In the genomic region with DNA sequence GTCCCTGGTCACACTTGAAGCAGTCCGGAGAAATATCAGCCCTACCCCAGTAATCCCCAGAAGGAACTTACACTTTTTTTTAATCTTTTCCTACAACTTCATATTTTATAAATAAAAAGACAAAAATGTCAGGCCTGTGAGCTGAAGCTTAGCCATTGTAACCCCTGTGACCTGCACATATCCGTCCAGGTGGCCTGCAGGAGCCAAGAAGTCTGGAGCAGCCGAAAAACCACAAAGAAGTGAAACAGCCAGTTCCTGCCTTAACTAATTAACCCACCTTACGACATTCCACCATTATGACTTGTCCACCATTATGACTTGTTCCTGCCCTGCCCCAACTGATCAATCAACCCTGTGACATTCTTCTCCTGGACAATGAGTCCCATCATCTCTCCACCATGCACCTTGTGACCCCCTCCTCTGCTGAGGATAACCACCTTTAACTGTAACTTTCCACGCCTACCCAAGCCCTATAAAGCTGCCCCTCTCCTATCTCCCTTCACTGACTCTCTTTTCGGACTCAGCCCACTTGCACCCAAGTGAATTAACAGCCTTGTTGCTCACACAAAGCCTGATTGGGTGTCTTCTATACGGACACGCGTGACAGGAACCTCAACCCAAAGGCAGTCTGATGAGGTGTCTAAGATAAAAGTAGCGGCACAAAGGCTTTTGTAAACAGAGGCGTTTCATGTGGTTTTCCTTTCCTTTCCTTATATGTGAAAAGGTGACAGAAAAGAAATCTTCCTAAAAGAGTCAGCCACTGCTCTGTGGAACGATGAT, we compare ENCODE assay signal across 8 cellular contexts. TPM values are rescaled to one million over a fixed set of nuclear protein-coding genes. Genes with fewer than 3 reads are reported as not detected.
DNase-seq lines count a peak whose midpoint lies in the region; ATAC-seq and TF ChIP-seq lines count a peak whose summit lies in the region.
"Not testable (repeated sequence)": the region's sequence is repeated elsewhere in the genome, so short reads cannot be mapped to it uniquely, and the experiment has no call there.

No MANE protein-coding gene starts in this region.

- H4K20me1 ChIP-seq in BLaER1 treated with 17β-estradiol and CSF1 and Interleukin-3, amounts not matched to agents 10 nM and 100 nM, result not testable (repeated sequence)

- peak overlapping the region; percentile 80 to 97 (median 94) for H3K4me2 ChIP-seq in BLaER1 treated with 17β-estradiol and CSF1 and Interleukin-3, amounts not matched to agents 10 nM and 100 nM

- ATAC-seq in T-helper 17 cell, result peak; percentile 71
- ATAC-seq in central memory CD8-positive, alpha-beta T cell (replicated peaks; ENCODE audit: extremely low read depth, poor library complexity, severe bottlenecking), result peak; percentile 64
- ATAC-seq in psoas muscle; stimulated activated naive B cell treated with anti-CD40 and anti-IgM and Interleukin-4, amounts not matched to agents 10 μg/mL and 1 μg/mL and 100 μg/mL, for 72 hours (replicated peaks): not testable (repeated sequence)

- H3K27ac Mint-ChIP-seq in T-helper 17 cell, result peak overlapping the region; percentile 96
- H3K27ac Mint-ChIP-seq in activated T-cell treated with anti-CD3 and anti-CD28 coated beads, Interleukin-2, amount 50 U/mL, for 24 hours, result peak overlapping the region; percentile 96
- H3K27ac Mint-ChIP-seq in central memory CD8-positive, alpha-beta T cell (ENCODE audit: low read depth), result peak overlapping the region; percentile 89
- H3K27ac Mint-ChIP-seq in stimulated activated naive B cell treated with anti-CD40 and anti-IgM and Interleukin-4, amounts not matched to agents 10 μg/mL and 1 μg/mL and 100 μg/mL, for 72 hours, result peak overlapping the region; percentile 97

- peaks cover 17% of the 10 kb centered on the region for H3K4me1 Mint-ChIP-seq in T-helper 17 cell
- peaks cover 25% of the 10 kb centered on the region for H3K4me1 Mint-ChIP-seq in activated T-cell treated with anti-CD3 and anti-CD28 coated beads, Interleukin-2, amount 50 U/mL, for 24 hours (ENCODE audit: low read depth)
- peaks cover 18% of the 10 kb centered on the region for H3K4me1 Mint-ChIP-seq in central memory CD8-positive, alpha-beta T cell
- H3K4me1 Mint-ChIP-seq in stimulated activated naive B cell treated with anti-CD40 and anti-IgM and Interleukin-4, amounts not matched to agents 10 μg/mL and 1 μg/mL and 100 μg/mL, for 72 hours, result peaks cover 9 to 11% of the 10 kb centered on the region in 2 donors

- peak overlapping the region; percentile 98 to 100 (median 99) for H3K27ac ChIP-seq in BLaER1 treated with 17β-estradiol and CSF1 and Interleukin-3, amounts not matched to agents 10 nM and 100 nM
- H3K27ac ChIP-seq in psoas muscle, result peak overlapping the region; percentile 82

- 38 to 46% (median 42%) methylated on average over 12 of the region's 12 CpGs for WGBS in psoas muscle, 3 donors

- not testable (repeated sequence) for H3K9me3 Mint-ChIP-seq in activated T-cell treated with anti-CD3 and anti-CD28 coated beads, Interleukin-2, amount 50 U/mL, for 24 hours; central memory CD8-positive, alpha-beta T cell; stimulated activated naive B cell treated with anti-CD40 and anti-IgM and Interleukin-4, amounts not matched to agents 10 μg/mL and 1 μg/mL and 100 μg/mL, for 72 hours

- H3K4me3 Mint-ChIP-seq in T-helper 17 cell, result peak overlapping the region; percentile 97
- H3K4me3 Mint-ChIP-seq in activated T-cell treated with anti-CD3 and anti-CD28 coated beads, Interleukin-2, amount 50 U/mL, for 24 hours, result peak overlapping the region; percentile 85
- H3K4me3 Mint-ChIP-seq in central memory CD8-positive, alpha-beta T cell, result peak overlapping the region; percentile 85
- peak overlapping the region; percentile 88 to 91 for H3K4me3 Mint-ChIP-seq in stimulated activated naive B cell treated with anti-CD40 and anti-IgM and Interleukin-4, amounts not matched to agents 10 μg/mL and 1 μg/mL and 100 μg/mL, for 72 hours

- H3K27me3 Mint-ChIP-seq in T-helper 17 cell; activated T-cell treated with anti-CD3 and anti-CD28 coated beads, Interleukin-2, amount 50 U/mL, for 24 hours; central memory CD8-positive, alpha-beta T cell; stimulated activated naive B cell treated with anti-CD40 and anti-IgM and Interleukin-4, amounts not matched to agents 10 μg/mL and 1 μg/mL and 100 μg/mL, for 72 hours: not testable (repeated sequence)

- H3K4me3 ChIP-seq in BLaER1 treated with 17β-estradiol and CSF1 and Interleukin-3, amounts not matched to agents 10 nM and 100 nM, result peak overlapping the region; percentile 74 to 86 (median 80)
- H3K4me3 ChIP-seq in Jurkat, Clone E6-1 (ENCODE audit: low read length), result peak overlapping the region; percentile 83
- H3K4me3 ChIP-seq in iPS-18c (ENCODE audit: insufficient read depth, low read depth, low read length) (peak overlapping the region; percentile 62), psoas muscle (peak overlapping the region; percentile 76)

- DNase-seq in Jurkat, Clone E6-1 (ENCODE audit: low read depth, low spot score), result peak; percentile 92
- DNase-seq in T-helper 17 cell, result peak; percentile 12 to 50 (median 40)
- peak; percentile 56 for DNase-seq in activated T-cell treated with anti-CD3 and anti-CD28 coated beads, Interleukin-2, amount 50 U/mL, for 24 hours
- DNase-seq in central memory CD8-positive, alpha-beta T cell (ENCODE audit: low spot score in 2 of 2), result peak in 1 of 2 donors; percentile 62
- not testable (repeated sequence) for DNase-seq in psoas muscle; stimulated activated naive B cell treated with anti-CD40 and anti-IgM and Interleukin-4, amounts not matched to agents 10 μg/mL and 1 μg/mL and 100 μg/mL, for 72 hours

- H3K36me3 ChIP-seq in BLaER1 treated with 17β-estradiol and CSF1 and Interleukin-3, amounts not matched to agents 10 nM and 100 nM; psoas muscle (ENCODE audit: insufficient read depth in 1 of 2, low read depth in 1 of 2): not testable (repeated sequence)

- H3K4me1 ChIP-seq in BLaER1 treated with 17β-estradiol and CSF1 and Interleukin-3, amounts not matched to agents 10 nM and 100 nM, result peaks cover 17 to 43% (median 24%) of the 10 kb centered on the region in 10 experiments
- H3K4me1 ChIP-seq in psoas muscle, result not testable (repeated sequence)

- intact Hi-C loops in psoas muscle (cut with DNase I), result not testable (repeated sequence)

- H3K27me3 ChIP-seq in BLaER1 treated with 17β-estradiol and CSF1 and Interleukin-3, amounts not matched to agents 10 nM and 100 nM; psoas muscle (ENCODE audit: insufficient read depth in 3 of 3, low read length in 2 of 3): not testable (repeated sequence)

- TF ChIP-seq CTCF in psoas muscle (IDR thresholded peaks at IDR 0.05), result not testable (repeated sequence)

- not testable (repeated sequence) for H3K9me3 ChIP-seq in BLaER1 treated with 17β-estradiol and CSF1 and Interleukin-3, amounts not matched to agents 10 nM and 100 nM (replicated peaks in 1 of 11); T-helper 17 cell (ENCODE audit: control insufficient read depth, low read length, poor library complexity, severe bottlenecking); psoas muscle
- peaks cover 13% of the 10 kb centered on the region for H3K9me3 ChIP-seq in iPS-18c (ENCODE audit: control insufficient read depth, insufficient read depth, low read length)

- not testable (repeated sequence) for H3K36me3 Mint-ChIP-seq in T-helper 17 cell (ENCODE audit: low read depth); activated T-cell treated with anti-CD3 and anti-CD28 coated beads, Interleukin-2, amount 50 U/mL, for 24 hours (ENCODE audit: low read depth); central memory CD8-positive, alpha-beta T cell (ENCODE audit: insufficient read depth); stimulated activated naive B cell treated with anti-CD40 and anti-IgM and Interleukin-4, amounts not matched to agents 10 μg/mL and 1 μg/mL and 100 μg/mL, for 72 hours

- peak overlapping the region; percentile 97 to 99 (median 99) for H3K9ac ChIP-seq in BLaER1 treated with 17β-estradiol and CSF1 and Interleukin-3, amounts not matched to agents 10 nM and 100 nM

RNA-seq across cellular contexts. Expression of a gene that starts 20.3 kb away (rescaled TPM):
- polyA plus RNA-seq in Jurkat, Clone E6-1 (2012; ENCODE audit: insufficient read depth, insufficient read length), result not detected
- total RNA-seq in T-helper 17 cell, result under 1 TPM in 1 of 2 donors, not detected in 1; 0.07 TPM
- total RNA-seq in psoas muscle, result not detected
- polyA plus RNA-seq in psoas muscle, result not detected

RNA-seq across cellular contexts. Expression of a gene that starts 48.3 kb away (rescaled TPM):
- not detected for polyA plus RNA-seq in Jurkat, Clone E6-1 (2012; ENCODE audit: insufficient read depth, insufficient read length)
- total RNA-seq in T-helper 17 cell (not detected), psoas muscle (not detected)
- not detected for polyA plus RNA-seq in psoas muscle
